In the genomic region with DNA sequence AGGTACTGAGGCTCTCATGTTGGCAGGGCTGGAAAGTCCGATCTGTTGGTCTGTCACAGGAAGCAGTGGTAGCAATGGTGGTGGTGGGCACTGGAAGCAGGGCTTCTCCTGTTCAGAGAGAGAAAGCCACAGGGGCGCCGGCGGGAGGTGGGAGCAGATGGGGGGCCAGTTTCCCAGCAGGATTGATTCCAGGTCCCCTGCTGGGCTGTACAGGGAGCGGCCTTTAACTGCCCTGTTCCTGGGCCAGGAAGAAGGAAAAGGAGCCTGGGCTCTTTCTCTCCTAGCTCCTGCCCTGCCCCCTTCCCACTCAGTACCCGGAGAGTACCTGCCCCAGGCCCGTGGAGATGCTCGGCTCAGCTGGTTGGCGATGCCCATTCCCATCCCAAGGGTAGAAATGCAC, we compare ENCODE assay signal across 17 cellular contexts. TPM values are rescaled to one million over a fixed set of nuclear protein-coding genes. Genes with fewer than 3 reads are reported as not detected.
DNase-seq lines count a peak whose midpoint lies in the region; ATAC-seq and TF ChIP-seq lines count a peak whose summit lies in the region.
"Had no signal": no experiment of that assay in that cellular context is flagged by ENCODE, and none has a peak within 500 bp of the region (broad histone marks: within the 10 kb centered on the region; RNA-seq: fewer than 3 reads in every experiment).

No MANE protein-coding gene starts in this region.

- H3K4me3 ChIP-seq in Caco-2 (ENCODE audit: low read depth, low read length) (no peak overlapping the region), WERI-Rb-1 (ENCODE audit: low read depth, low read length) (no peak overlapping the region)
- H3K4me3 ChIP-seq: K562 had no signal

- peaks cover 22% of the 10 kb centered on the region for H3K4me1 ChIP-seq in Caco-2

- no peaks in the 10 kb centered on the region for H3K9me3 Mint-ChIP-seq in Caco-2 (ENCODE audit: unreplicated experiment)
- H3K9me3 Mint-ChIP-seq in mesothelial cell of epicardium = no peaks in the 10 kb centered on the region
- H3K9me3 Mint-ChIP-seq: CD4-positive, alpha-beta T cell had no signal

- H3K36me3 Mint-ChIP-seq in Caco-2 (ENCODE audit: insufficient read depth, unreplicated experiment) (no peaks in the 10 kb centered on the region), mesothelial cell of epicardium (no peaks in the 10 kb centered on the region)

- intact Hi-C loops in Caco-2 (cut with micrococcal nuclease; ENCODE audit: unreplicated experiment) = no loop called here

- CTCF ChIA-PET in Caco-2 (lab: Charles Lee) = interaction anchor here (1.3 kb wide), 1 partner anchor 31 kb away, joined by 4 read pairs; no protein-coding TSS in a partner anchor

- no peak overlapping the region for H3K4me3 Mint-ChIP-seq in Caco-2 (ENCODE audit: unreplicated experiment)
- no peak overlapping the region for H3K4me3 Mint-ChIP-seq in mesothelial cell of epicardium
- H3K4me3 Mint-ChIP-seq: CD4-positive, alpha-beta T cell had no signal

- H3K9me3 ChIP-seq in Caco-2 (no peaks in the 10 kb centered on the region), WERI-Rb-1 (ENCODE audit: severe bottlenecking) (no peaks in the 10 kb centered on the region)

- H3K27ac ChIP-seq in WERI-Rb-1 = peak overlapping the region; percentile 48

- POLR2A ChIA-PET in Caco-2 (lab: Charles Lee) = no interaction called here

- peak overlapping the region; percentile 18 for H3K27ac Mint-ChIP-seq in Caco-2 (ENCODE audit: unreplicated experiment)
- H3K27ac Mint-ChIP-seq in mesothelial cell of epicardium = peak overlapping the region; percentile 89
- H3K27ac Mint-ChIP-seq: CD4-positive, alpha-beta T cell had no signal

- TF ChIP-seq CTCF in Caco-2 (IDR thresholded peaks at IDR 0.05; ENCODE audit: insufficient read depth in 1 of 2, low read depth in 1 of 2, low read length in 1 of 2, severe bottlenecking in 1 of 2, unreplicated experiment in 1 of 2) = no peak
- TF ChIP-seq CTCF in WERI-Rb-1 (IDR thresholded peaks at IDR 0.05; ENCODE audit: low read depth, low read length) = no peak
- TF ChIP-seq CTCF in mesothelial cell of epicardium (IDR thresholded peaks at IDR 0.05; ENCODE audit: unreplicated experiment) = no peak

- no peaks in the 10 kb centered on the region for H3K27me3 Mint-ChIP-seq in Caco-2 (ENCODE audit: insufficient read depth, unreplicated experiment)
- no peaks in the 10 kb centered on the region for H3K27me3 Mint-ChIP-seq in mesothelial cell of epicardium (ENCODE audit: low read depth)

- H3K36me3 ChIP-seq in Caco-2 (ENCODE audit: control insufficient read depth, insufficient read depth, low read length) (no peaks in the 10 kb centered on the region), WERI-Rb-1 (peaks cover 4% of the 10 kb centered on the region)

- H3K27me3 ChIP-seq in Caco-2 (replicated peaks; ENCODE audit: control insufficient read depth, insufficient read depth, low read length) (no peaks in the 10 kb centered on the region), WERI-Rb-1 (ENCODE audit: insufficient read depth, low read depth, severe bottlenecking) (no peaks in the 10 kb centered on the region)

- no peak for ATAC-seq in GM19351 (IDR thresholded peaks at IDR 0.05; ENCODE audit: unreplicated experiment)
- ATAC-seq: K562 had no signal

- H3K4me1 Mint-ChIP-seq in Caco-2 (ENCODE audit: low read depth, unreplicated experiment) (peaks cover 18% of the 10 kb centered on the region), mesothelial cell of epicardium (peaks cover 44% of the 10 kb centered on the region)

- BruUV-seq in Caco-2 (replicated peaks; lab: Mats Ljungman, UMichigan) = no TSS peak

- DNase-seq in Caco-2 (no peak), WERI-Rb-1 (no peak), mesothelial cell of epicardium (ENCODE audit: low spot score in 2 of 2, unreplicated experiment in 2 of 2) (no peak), retina (peak; percentile 9), NCI-H2196 (lab: John Stamatoyannopoulos, UW; ENCODE audit: unreplicated experiment) (no peak), HCEC 1CT (no peak)
- no peak for DNase-seq in stimulated activated naive CD4-positive, alpha-beta T cell (lab: John Stamatoyannopoulos, UW)
- DNase-seq: AML-193; CD4-positive, alpha-beta T cell; GOT3; NCI-H1092 treated with DMSO at 0.1 percent for 48 hours; NCI-H187; NCI-H2171; NCI-H510A; SIG-M5 had no signal

RNA-seq across cellular contexts. Expression of gene DAB2IP, which starts 2.6 kb away (rescaled TPM):
- total RNA-seq in Caco-2 (2022) (18.0 and 26.0 TPM in 2 replicates), mesothelial cell of epicardium (71.1 to 76.5 TPM (median 75.7 TPM) in 3 replicates)
